In the genomic region with DNA sequence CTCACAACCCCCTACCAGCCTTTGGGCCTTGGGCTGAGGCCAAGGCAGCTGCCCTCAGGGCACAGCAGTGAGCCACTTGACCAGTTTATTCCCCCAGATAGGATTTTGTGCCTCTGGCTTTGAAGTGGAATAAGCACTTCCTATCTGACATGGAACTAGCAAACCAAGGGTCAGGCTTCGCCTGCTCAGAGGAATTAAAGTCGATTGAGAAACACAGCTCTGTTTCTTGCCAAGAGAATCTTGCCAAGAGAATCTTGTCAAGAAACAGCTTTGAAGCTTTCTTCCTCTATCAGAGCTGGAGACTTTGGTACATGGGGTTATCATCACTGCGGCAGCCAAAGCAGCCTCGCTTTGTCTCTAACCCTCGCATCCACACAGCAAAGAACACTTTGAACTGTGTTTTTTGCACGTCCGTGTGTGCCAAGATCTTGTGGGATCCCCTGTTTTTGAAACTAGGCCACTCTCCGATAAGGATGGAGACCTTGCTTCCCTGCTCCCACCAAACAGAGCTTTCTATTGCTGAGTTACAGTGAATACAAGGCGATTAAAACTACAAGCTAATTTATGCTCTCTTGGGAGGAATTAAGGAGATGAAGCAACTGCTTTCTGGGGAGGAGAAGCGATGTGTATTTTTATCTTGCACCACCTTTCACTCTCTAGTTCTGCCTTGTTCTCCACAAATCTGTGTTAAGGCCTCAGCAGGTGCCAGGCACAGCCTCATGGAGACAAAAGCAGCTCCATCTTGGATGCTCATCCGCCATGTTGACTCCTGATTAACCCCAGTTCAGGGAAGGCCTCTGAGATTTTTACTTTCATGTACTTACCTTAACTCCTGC, we compare ENCODE assay signal across 13 cellular contexts.
A peak's percentile ranks its signal among the peaks of the same experiment; 100 is the strongest.
DNase-seq lines count a peak whose midpoint lies in the region; ATAC-seq and TF ChIP-seq lines count a peak whose summit lies in the region.
"Had no signal": no experiment of that assay in that cellular context is flagged by ENCODE, and none has a peak within 500 bp of the region (broad histone marks: within the 10 kb centered on the region; RNA-seq: fewer than 3 reads in every experiment).

No MANE protein-coding gene starts in this region.

- TF ChIP-seq CTCF in fibroblast of the aortic adventitia (IDR thresholded peaks at IDR 0.05; ENCODE audit: insufficient read depth, low read length), result no peak
- no peak for TF ChIP-seq CTCF in omental fat pad (IDR thresholded peaks at IDR 0.05)
- no peak for TF ChIP-seq CTCF in GM20000 (IDR thresholded peaks at IDR 0.05; ENCODE audit: extremely low read depth, missing control alignments)

- peak; percentile 78 for ATAC-seq in omental fat pad (ENCODE audit: low FRiP score)
- ATAC-seq: effector memory CD8-positive, alpha-beta T cell had no signal

- DNase-seq in AG20443 (ENCODE audit: low spot score), result peak; percentile 26
- DNase-seq in NCI-H128 (lab: John Stamatoyannopoulos, UW; ENCODE audit: unreplicated experiment), result peak; percentile 58
- DNase-seq in fibroblast of the aortic adventitia (ENCODE audit: low read depth), result peak; percentile 78
- DNase-seq in omental fat pad (ENCODE audit: low spot score), result no peak
- DNase-seq in HUDEP-2 (lab: John Stamatoyannopoulos, UW; ENCODE audit: unreplicated experiment in 76 of 76), result no peak
- DNase-seq in T1000 (lab: John Stamatoyannopoulos, UW), result no peak
- DNase-seq in HPDE6-E6E7 (ENCODE audit: extremely low spot score), result no peak
- no peak for DNase-seq in GM20000 (ENCODE audit: low spot score)
- DNase-seq: activated effector memory CD4-positive, alpha-beta T cell treated with Interleukin-2 at 50 U/mL for 16 hours; COR-L47; effector memory CD8-positive, alpha-beta T cell; immature natural killer cell; NK-92 treated with Interleukin-12 subunit alpha and Interleukin-12 subunit beta, amount 100 ng/mL, for 24 hours had no signal

- no peak overlapping the region for H3K4me3 ChIP-seq in fibroblast of the aortic adventitia (ENCODE audit: low read depth, low read length)

Comparison
In these comparisons a context has a peak if more than half of its experiments do, and no peak if none do; other contexts are left out.
1. DNase-seq: peak in AG20443 (single experiment), NCI-H128 (single experiment) and fibroblast of the aortic adventitia (single experiment); none in omental fat pad (single experiment), HUDEP-2 (0 of 76), T1000 (single experiment), HPDE6-E6E7 (single experiment) and GM20000 (single experiment).